ENCODE assay signal across 8 cellular contexts in genomic region chr5:66145737-66146136, GRCh38. TPM values are rescaled to one million over a fixed set of nuclear protein-coding genes. Genes with fewer than 3 reads are reported as not detected.
A peak's percentile ranks its signal among the peaks of the same experiment; 100 is the strongest.
DNase-seq lines count a peak whose midpoint lies in the region; ATAC-seq and TF ChIP-seq lines count a peak whose summit lies in the region.

No MANE protein-coding gene starts in this region.

- peak overlapping the region; percentile 98 to 100 for H3K27ac ChIP-seq in ascending aorta
- peak overlapping the region in 2 of 3 donors; percentile 95 to 96 for H3K27ac ChIP-seq in right lobe of liver
- peak overlapping the region; percentile 97 to 99 (median 99) for H3K27ac ChIP-seq in transverse colon

- TF ChIP-seq CTCF in ascending aorta (IDR thresholded peaks at IDR 0.05) (no peak), right lobe of liver (IDR thresholded peaks at IDR 0.05) (no peak), transverse colon (IDR thresholded peaks at IDR 0.05) (no peak)

- no peaks in the 10 kb centered on the region for H3K27me3 Mint-ChIP-seq in activated naive CD4-positive, alpha-beta T cell treated with anti-CD3 and anti-CD28 coated beads, Interleukin-2, amount 50 U/mL, for 24 hours

- H3K36me3 ChIP-seq in ascending aorta (no peaks in the 10 kb centered on the region), right lobe of liver (no peaks in the 10 kb centered on the region), transverse colon (no peaks in the 10 kb centered on the region)

- H3K27me3 ChIP-seq in ascending aorta (no peaks in the 10 kb centered on the region), right lobe of liver (no peaks in the 10 kb centered on the region), transverse colon (no peaks in the 10 kb centered on the region)

- in situ Hi-C loops in transverse colon (cut with MboI; ENCODE audit: low pct_ligation_motif_present in 1 of 4, low pct_unique_long_range_greater_than_20kb in 1 of 4, low sequenced_read_pairs in 3 of 4), result loop anchor here in 2 of 4 donors (10.0 to 25.0 kb wide), 2 partner anchors 221 to 408 kb away; partner anchors contain the start of gene ERBIN (in 2 of the 2)

- intact Hi-C loops in ascending aorta (cut with DNase I) (loop anchor here (2.0 kb wide), 1 partner anchor 521 kb away; the partner anchor contains the start of genes SHLD3, TRAPPC13 and TRIM23), right lobe of liver (cut with DNase I) (no loop called here), transverse colon (cut with DNase I; ENCODE audit: low total_unique reads) (loop anchor here (10.0 kb wide), 1 partner anchor 221 kb away; the partner anchor contains the start of gene ERBIN)

- peak overlapping the region; percentile 92 for H3K4me3 Mint-ChIP-seq in activated naive CD4-positive, alpha-beta T cell treated with anti-CD3 and anti-CD28 coated beads, Interleukin-2, amount 50 U/mL, for 24 hours

- H3K4me1 ChIP-seq in ascending aorta (peaks cover 0 to 11% of the 10 kb centered on the region in 2 donors), right lobe of liver (peaks cover 0 to 31% (median 3%) of the 10 kb centered on the region in 4 donors), transverse colon (peaks cover 17 to 40% (median 31%) of the 10 kb centered on the region in 4 donors)

- peak overlapping the region; percentile 81 for H3K27ac Mint-ChIP-seq in activated naive CD4-positive, alpha-beta T cell treated with anti-CD3 and anti-CD28 coated beads, Interleukin-2, amount 50 U/mL, for 24 hours

- H3K36me3 Mint-ChIP-seq in activated naive CD4-positive, alpha-beta T cell treated with anti-CD3 and anti-CD28 coated beads, Interleukin-2, amount 50 U/mL, for 24 hours, result peaks cover 9% of the 10 kb centered on the region

- TF ChIP-seq POLR2A in right lobe of liver (IDR thresholded peaks at IDR 0.05) (no peak), transverse colon (IDR thresholded peaks at IDR 0.05) (no peak)

- H3K9me3 Mint-ChIP-seq in activated naive CD4-positive, alpha-beta T cell treated with anti-CD3 and anti-CD28 coated beads, Interleukin-2, amount 50 U/mL, for 24 hours, result no peaks in the 10 kb centered on the region

- peak overlapping the region; percentile 89 to 92 for H3K4me3 ChIP-seq in ascending aorta
- H3K4me3 ChIP-seq in right lobe of liver, result peak overlapping the region; percentile 78 to 88 (median 80)
- peak overlapping the region; percentile 63 to 84 (median 74) for H3K4me3 ChIP-seq in transverse colon

- no peak for DNase-seq in activated naive CD4-positive, alpha-beta T cell (lab: John Stamatoyannopoulos, UW)
- DNase-seq in ascending aorta (ENCODE audit: low spot score in 2 of 2) (no peak), right lobe of liver (no peak), transverse colon (no peak), NOMO-1 (lab: John Stamatoyannopoulos, UW; ENCODE audit: unreplicated experiment in 2 of 2) (no peak), MV-4-11 (lab: John Stamatoyannopoulos, UW) (no peak), NCI-H2171 treated with DMSO at 0.1 percent for 48 hours (lab: John Stamatoyannopoulos, UW) (no peak)

- H3K9me3 ChIP-seq in ascending aorta (no peaks in the 10 kb centered on the region), right lobe of liver (no peaks in the 10 kb centered on the region), transverse colon (no peaks in the 10 kb centered on the region)

- 27% methylated on average over 8 of the region's 8 CpGs for WGBS in right lobe of liver (ENCODE audit: insufficient coverage, low coverage, low lambda C conversion rate, missing lambda C conversion rate)
- 23 to 27% methylated on average over 8 of the region's 8 CpGs for WGBS in transverse colon (ENCODE audit: low coverage in 1 of 2), 2 donors

- H3K4me1 Mint-ChIP-seq in activated naive CD4-positive, alpha-beta T cell treated with anti-CD3 and anti-CD28 coated beads, Interleukin-2, amount 50 U/mL, for 24 hours, result peaks cover 56% of the 10 kb centered on the region

- TF ChIP-seq EP300 in transverse colon (IDR thresholded peaks at IDR 0.05; ENCODE audit: low read depth), result no peak

- no peak for ATAC-seq in right lobe of liver

RNA-seq across cellular contexts. Expression of gene SREK1, which starts 1.6 kb away (rescaled TPM):
- total RNA-seq in ascending aorta (31.6 TPM), right lobe of liver (10 to 100 TPM; 20.9 to 44.4 (median 34.2) TPM), transverse colon (100 to 1,000 TPM in 3 of 4 donors, 10 to 100 TPM in 1; 81.6 to 152 (median 129) TPM)

Comparison
In these comparisons a context has a peak if more than half of its experiments do, and no peak if none do; other contexts are left out.
1. intact Hi-C loops: an anchor here in ascending aorta (2.0 kb wide) and transverse colon (10.0 kb wide); none called in right lobe of liver.